ENCODE assay signal across 23 cellular contexts in the genomic region with DNA sequence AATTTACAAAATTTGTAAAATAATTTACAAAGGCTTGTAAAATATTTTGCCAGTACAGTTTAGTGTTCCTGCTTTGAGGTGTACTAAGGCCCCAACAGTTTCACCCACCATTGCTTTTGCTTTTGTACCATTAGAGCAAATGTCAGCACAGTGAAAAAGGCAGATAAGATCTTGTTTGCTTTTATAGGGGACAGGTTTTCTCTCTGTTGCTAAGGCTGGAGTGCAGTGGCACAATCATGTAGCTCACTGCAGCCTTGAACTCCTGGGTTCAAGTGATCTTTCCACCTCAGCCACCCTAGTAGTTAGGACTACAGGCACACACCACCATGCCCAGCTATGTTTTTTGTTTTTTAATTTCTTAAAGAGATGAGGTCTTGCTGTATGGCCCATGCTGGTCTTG. TPM values are rescaled to one million over a fixed set of nuclear protein-coding genes. Genes with fewer than 3 reads are reported as not detected.
DNase-seq lines count a peak whose midpoint lies in the region; ATAC-seq and TF ChIP-seq lines count a peak whose summit lies in the region.
"Had no signal": no experiment of that assay in that cellular context is flagged by ENCODE, and none has a peak within 500 bp of the region (broad histone marks: within the 10 kb centered on the region; RNA-seq: fewer than 3 reads in every experiment).

No MANE protein-coding gene starts in this region.

- H3K4me1 ChIP-seq in right atrium auricular region, result no peaks in the 10 kb centered on the region
- H3K4me1 ChIP-seq in heart left ventricle, result peaks cover 0 to 7% (median 0%) of the 10 kb centered on the region in 12 donors
- H3K4me1 ChIP-seq: BE2C had no signal

- TF ChIP-seq POLR2A in heart left ventricle (IDR thresholded peaks at IDR 0.05), result no peak

- H3K27me3 ChIP-seq in right atrium auricular region (no peaks in the 10 kb centered on the region), heart left ventricle (no peaks in the 10 kb centered on the region)
- H3K27me3 ChIP-seq: BE2C; BLaER1 treated with 17β-estradiol and CSF1 and Interleukin-3, amounts not matched to agents 10 nM and 100 nM had no signal

- DNase-seq in right atrium auricular region (ENCODE audit: low spot score) (peak; percentile 16), heart left ventricle (no peak), HT-29 (ENCODE audit: low spot score) (peak; percentile 16), islet precursor cell (peak; percentile 23)
- DNase-seq: 8988T; ACHN; AML-193; BE2C; Calu3; CD4-positive, alpha-beta memory T cell; COR-L47; DMS53; DMS79 treated with DMSO at 0.1 percent for 48 hours; GF-D8; GM23248; H9 had no signal

- intact Hi-C loops in heart left ventricle (cut with DNase I), result no loop called here

- H3K36me3 ChIP-seq in right atrium auricular region, result no peaks in the 10 kb centered on the region
- peaks cover 0 to 13% (median 0%) of the 10 kb centered on the region in 9 donors for H3K36me3 ChIP-seq in heart left ventricle
- H3K36me3 ChIP-seq: BE2C; BLaER1 treated with 17β-estradiol and CSF1 and Interleukin-3, amounts not matched to agents 10 nM and 100 nM had no signal

- ATAC-seq in heart left ventricle, result no peak
- ATAC-seq in GM21526 (IDR thresholded peaks at IDR 0.05; ENCODE audit: low FRiP score, unreplicated experiment), result no peak
- ATAC-seq in HG03025 (IDR thresholded peaks at IDR 0.05; ENCODE audit: low FRiP score, unreplicated experiment), result no peak
- no peak for ATAC-seq in GM18511 (IDR thresholded peaks at IDR 0.05; ENCODE audit: unreplicated experiment)
- ATAC-seq: A549, HCT116 had no signal

- no peak for TF ChIP-seq CTCF in right atrium auricular region (IDR thresholded peaks at IDR 0.05)
- TF ChIP-seq CTCF in heart left ventricle (IDR thresholded peaks at IDR 0.05), result no peak

- H3K9me3 ChIP-seq in right atrium auricular region, result no peaks in the 10 kb centered on the region
- H3K9me3 ChIP-seq in heart left ventricle, result no peaks in the 10 kb centered on the region
- H3K9me3 ChIP-seq: A549; BE2C; BLaER1 treated with 17β-estradiol and CSF1 and Interleukin-3, amounts not matched to agents 10 nM and 100 nM had no signal

- H3K27ac ChIP-seq in right atrium auricular region (no peak overlapping the region), heart left ventricle (no peak overlapping the region)
- H3K27ac ChIP-seq: A549; BLaER1 treated with 17β-estradiol and CSF1 and Interleukin-3, amounts not matched to agents 10 nM and 100 nM; GM23248 had no signal

- H3K4me3 ChIP-seq in right atrium auricular region (no peak overlapping the region), heart left ventricle (no peak overlapping the region)
- H3K4me3 ChIP-seq: A549; BLaER1 treated with 17β-estradiol and CSF1 and Interleukin-3, amounts not matched to agents 10 nM and 100 nM; GM23248 had no signal

RNA-seq across cellular contexts. Expression of gene NPC1, which starts 19.6 kb away (rescaled TPM):
- total RNA-seq in right atrium auricular region (10 to 100 TPM; 16.2 to 26.4 TPM), heart left ventricle (10 to 100 TPM; 10.2 to 42.7 (median 16.8) TPM)
- 10 to 100 TPM in 1 of 2 donors, 1 to 10 TPM in 1; 7.8 to 38.8 TPM for polyA plus RNA-seq in heart left ventricle
- 35.7 and 48.5 TPM in 2 replicates for total RNA-seq in HT-29 (2014; rRNA removed; shearing (Covaris generic))

RNA-seq across cellular contexts. Expression of gene ANKRD29, which starts 56.8 kb away (rescaled TPM):
- 1 to 10 TPM; 2.2 to 3.5 TPM for total RNA-seq in right atrium auricular region
- total RNA-seq in heart left ventricle, result 1 to 10 TPM; 1.9 to 7.1 (median 5.4) TPM
- 1 to 10 TPM; 1.7 to 3.1 TPM for polyA plus RNA-seq in heart left ventricle
- total RNA-seq in HT-29 (2014; rRNA removed; shearing (Covaris generic)), result 3.1 and 7.4 TPM in 2 replicates
- total RNA-seq: CD4-positive, alpha-beta memory T cell; G401 had no signal

Comparison
In these comparisons a context has a peak if more than half of its experiments do, and no peak if none do; other contexts are left out.
1. DNase-seq: peak in right atrium auricular region (single experiment), HT-29 (single experiment) and islet precursor cell (single experiment); none in heart left ventricle (0 of 5).